Comparison of ENCODE assay signal across 26 cellular contexts in genomic region chr3:159356606-159357005, GRCh38.
DNase-seq lines count a peak whose midpoint lies in the region; ATAC-seq and TF ChIP-seq lines count a peak whose summit lies in the region.
"Had no signal": no experiment of that assay in that cellular context is flagged by ENCODE, and none has a peak within 500 bp of the region (broad histone marks: within the 10 kb centered on the region; RNA-seq: fewer than 3 reads in every experiment).

No MANE protein-coding gene starts in this region.

- H3K27ac Mint-ChIP-seq in neural progenitor cell (no peak overlapping the region), mesothelial cell of epicardium (no peak overlapping the region)
- H3K27ac Mint-ChIP-seq: activated naive CD8-positive, alpha-beta T cell treated with anti-CD3 and anti-CD28 coated beads, Interleukin-2, amount 50 U/mL, for 24 hours; CD4-positive, CD25-positive, alpha-beta regulatory T cell had no signal

- no peaks in the 10 kb centered on the region for H3K36me3 Mint-ChIP-seq in neural progenitor cell
- H3K36me3 Mint-ChIP-seq in mesothelial cell of epicardium = no peaks in the 10 kb centered on the region
- H3K36me3 Mint-ChIP-seq: CD4-positive, CD25-positive, alpha-beta regulatory T cell had no signal

- no peaks in the 10 kb centered on the region for H3K27me3 ChIP-seq in neural progenitor cell
- H3K27me3 ChIP-seq: heart right ventricle, left lung, tibial nerve had no signal

- H3K36me3 ChIP-seq in neural progenitor cell = no peaks in the 10 kb centered on the region
- H3K36me3 ChIP-seq: heart right ventricle, left lung, tibial nerve had no signal

- no peaks in the 10 kb centered on the region for H3K9me3 ChIP-seq in neural progenitor cell (ENCODE audit: low read depth)
- H3K9me3 ChIP-seq: heart right ventricle, left lung, mucosa of descending colon, psoas muscle, tibial nerve had no signal

- ATAC-seq in GM18520 (IDR thresholded peaks at IDR 0.05; ENCODE audit: unreplicated experiment) = peak; percentile 51
- peak; percentile 65 for ATAC-seq in GM21786 (IDR thresholded peaks at IDR 0.05; ENCODE audit: unreplicated experiment)
- ATAC-seq in HG03469 (IDR thresholded peaks at IDR 0.05; ENCODE audit: unreplicated experiment) = no peak
- no peak for ATAC-seq in SK-N-SH treated with all-trans-retinoic acid at 6 μM for 48 hours
- ATAC-seq: activated naive CD8-positive, alpha-beta T cell treated with anti-CD3 and anti-CD28 coated beads, Interleukin-2, amount 50 U/mL, for 24 hours; heart right ventricle; left lung; mucosa of descending colon; psoas muscle had no signal

- TF ChIP-seq CTCF in neural progenitor cell (IDR thresholded peaks at IDR 0.05) = no peak
- TF ChIP-seq CTCF in mesothelial cell of epicardium (IDR thresholded peaks at IDR 0.05; ENCODE audit: unreplicated experiment) = no peak

- H3F3A ChIP-seq in neural progenitor cell (ENCODE audit: low read depth) = no peaks in the 10 kb centered on the region

- peaks cover 6% of the 10 kb centered on the region for H3K4me1 Mint-ChIP-seq in neural progenitor cell
- H3K4me1 Mint-ChIP-seq in mesothelial cell of epicardium = no peaks in the 10 kb centered on the region
- H3K4me1 Mint-ChIP-seq: activated naive CD8-positive, alpha-beta T cell treated with anti-CD3 and anti-CD28 coated beads, Interleukin-2, amount 50 U/mL, for 24 hours; CD4-positive, CD25-positive, alpha-beta regulatory T cell had no signal

- H3K9me3 Mint-ChIP-seq in neural progenitor cell = no peaks in the 10 kb centered on the region
- H3K9me3 Mint-ChIP-seq in mesothelial cell of epicardium = no peaks in the 10 kb centered on the region
- H3K9me3 Mint-ChIP-seq: activated naive CD8-positive, alpha-beta T cell treated with anti-CD3 and anti-CD28 coated beads, Interleukin-2, amount 50 U/mL, for 24 hours had no signal

- no peaks in the 10 kb centered on the region for H3K79me2 ChIP-seq in neural progenitor cell (ENCODE audit: low read depth)

- no peak overlapping the region for H3K9ac ChIP-seq in neural progenitor cell

- peak overlapping the region; percentile 17 for H3K27ac ChIP-seq in neural progenitor cell
- H3K27ac ChIP-seq: heart right ventricle, left lung, psoas muscle, skin epidermis had no signal

- H3K4me3 Mint-ChIP-seq in neural progenitor cell (no peak overlapping the region), mesothelial cell of epicardium (no peak overlapping the region)
- H3K4me3 Mint-ChIP-seq: activated naive CD8-positive, alpha-beta T cell treated with anti-CD3 and anti-CD28 coated beads, Interleukin-2, amount 50 U/mL, for 24 hours; CD4-positive, CD25-positive, alpha-beta regulatory T cell had no signal

- no peaks in the 10 kb centered on the region for H4K20me1 ChIP-seq in neural progenitor cell (ENCODE audit: low read depth)

- H3K4me1 ChIP-seq in neural progenitor cell = peaks cover 8% of the 10 kb centered on the region
- H3K4me1 ChIP-seq: left lung, psoas muscle had no signal

- H3K27me3 Mint-ChIP-seq in neural progenitor cell (ENCODE audit: insufficient read depth, low read depth) (peaks cover 2% of the 10 kb centered on the region), mesothelial cell of epicardium (ENCODE audit: low read depth) (peaks cover 18% of the 10 kb centered on the region)
- H3K27me3 Mint-ChIP-seq: CD4-positive, CD25-positive, alpha-beta regulatory T cell had no signal

- DNase-seq in RPMI7951 (ENCODE audit: low read depth) = peak; percentile 42
- DNase-seq in neural progenitor cell (ENCODE audit: low spot score) = no peak
- DNase-seq in DMS 273 treated with DMSO at 0.1 percent for 48 hours (lab: John Stamatoyannopoulos, UW) = no peak
- DNase-seq in mesothelial cell of epicardium (ENCODE audit: low spot score in 2 of 2, unreplicated experiment in 2 of 2) = no peak
- DNase-seq: activated CD4-positive, alpha-beta T cell treated with anti-CD3 and anti-CD28 coated beads for 48 hours; activated effector memory CD4-positive, alpha-beta T cell treated with Interleukin-2 at 50 U/mL for 16 hours; activated naive CD8-positive, alpha-beta T cell treated with anti-CD3 and anti-CD28 coated beads, Interleukin-2, amount 50 U/mL, for 24 hours; CD4-positive, CD25-positive, alpha-beta regulatory T cell; cortex of kidney; GF-D8; heart right ventricle; left lung; mucosa of descending colon; NCI-H1694 treated with DMSO at 0.1 percent for 48 hours; NCI-H2227 treated with DMSO at 0.1 percent for 48 hours; NCI-H748 treated with DMSO at 0.1 percent for 48 hours; psoas muscle; SHP77 treated with DMSO at 0.1 percent for 48 hours; stimulated activated naive CD4-positive, alpha-beta T cell treated with Interleukin-2 at 50 U/mL for 16 hours; T-helper 1 cell had no signal

- H3K4me3 ChIP-seq in neural progenitor cell = no peak overlapping the region
- H3K4me3 ChIP-seq: heart right ventricle, left lung, mucosa of descending colon, psoas muscle, skin epidermis, tibial nerve had no signal

- H3K4me2 ChIP-seq in neural progenitor cell = peak overlapping the region; percentile 25

- peak overlapping the region; percentile 74 for H2AFZ ChIP-seq in neural progenitor cell (replicated peaks)

TF ChIP-seq in SK-N-SH treated with all-trans-retinoic acid at 6 μM for 48 hours, 23 proteins besides CTCF, POLR2A, EP300 and RAD21 (continues in another document):
- no peak for TF ChIP-seq ZNF8 (CRISPR knock-in tag; IDR thresholded peaks at IDR 0.05)
- TF ChIP-seq ZNF70 (CRISPR knock-in tag; IDR thresholded peaks at IDR 0.05) = no peak
- TF ChIP-seq CSDC2 (CRISPR knock-in tag; IDR thresholded peaks at IDR 0.05) = no peak
- no peak for TF ChIP-seq TCF4 (CRISPR knock-in tag; IDR thresholded peaks at IDR 0.05; ENCODE audit: borderline replicate concordance)
- TF ChIP-seq BACH2 (CRISPR knock-in tag; IDR thresholded peaks at IDR 0.05; ENCODE audit: borderline replicate concordance) = no peak
- no peak for TF ChIP-seq ZFP3 (CRISPR knock-in tag; IDR thresholded peaks at IDR 0.05)
- TF ChIP-seq OSR1 (CRISPR knock-in tag; IDR thresholded peaks at IDR 0.05) = no peak
- no peak for TF ChIP-seq TOX (CRISPR knock-in tag; IDR thresholded peaks at IDR 0.05; ENCODE audit: borderline replicate concordance)
- no peak for TF ChIP-seq POU6F1 (CRISPR knock-in tag; IDR thresholded peaks at IDR 0.05; ENCODE audit: borderline replicate concordance, low read depth)
- TF ChIP-seq ZFP30 (CRISPR knock-in tag; IDR thresholded peaks at IDR 0.05) = no peak
- no peak for TF ChIP-seq SNAI2 (CRISPR knock-in tag; IDR thresholded peaks at IDR 0.05)
- no peak for TF ChIP-seq CREB5 (CRISPR knock-in tag; IDR thresholded peaks at IDR 0.05; ENCODE audit: low read depth)
- TF ChIP-seq ISL1 (CRISPR knock-in tag; IDR thresholded peaks at IDR 0.05) = no peak
- no peak for TF ChIP-seq PATZ1 (CRISPR knock-in tag; IDR thresholded peaks at IDR 0.05; ENCODE audit: borderline replicate concordance)
- no peak for TF ChIP-seq PPARA (CRISPR knock-in tag; IDR thresholded peaks at IDR 0.05; ENCODE audit: borderline replicate concordance)
- no peak for TF ChIP-seq ESRRG (CRISPR knock-in tag; IDR thresholded peaks at IDR 0.05)
- TF ChIP-seq ARNTL (CRISPR knock-in tag; IDR thresholded peaks at IDR 0.05; ENCODE audit: borderline replicate concordance, low read depth) = no peak
- no peak for TF ChIP-seq ZNF565 (CRISPR knock-in tag; conservative IDR thresholded peaks at IDR 0.05; ENCODE audit: low read depth)

Comparison
In these comparisons a context has a peak if more than half of its experiments do, and no peak if none do; other contexts are left out.
1. ATAC-seq: peak in GM18520 (single experiment) and GM21786 (single experiment); none in HG03469 (single experiment) and SK-N-SH treated with all-trans-retinoic acid at 6 μM for 48 hours (single experiment).